22 cellular contexts compared by ENCODE assay signal in the genomic region with DNA sequence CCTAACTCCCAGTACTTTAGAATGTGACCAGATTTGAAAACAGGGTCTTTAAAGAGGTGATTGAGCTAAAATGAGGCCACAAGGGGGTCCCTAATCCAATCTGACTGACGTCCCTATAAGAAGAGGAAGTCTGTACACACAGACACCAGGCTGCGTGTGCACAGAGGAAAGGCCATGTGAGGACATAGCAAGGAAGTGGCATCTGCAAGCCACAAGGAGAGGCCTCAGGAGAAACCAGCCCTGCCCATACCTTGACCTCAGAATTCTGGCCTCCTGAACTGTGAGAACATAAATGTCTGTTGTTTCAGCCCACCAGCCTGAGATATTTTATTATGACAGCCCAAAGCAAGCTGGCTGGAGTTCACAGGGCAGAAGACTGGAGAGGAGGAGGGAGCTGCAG. TPM values are rescaled to one million over a fixed set of nuclear protein-coding genes. Genes with fewer than 3 reads are reported as not detected.
DNase-seq lines count a peak whose midpoint lies in the region; ATAC-seq, FAIRE-seq and TF ChIP-seq lines count a peak whose summit lies in the region.
"Had no signal": no experiment of that assay in that cellular context is flagged by ENCODE, and none has a peak within 500 bp of the region (broad histone marks: within the 10 kb centered on the region; RNA-seq: fewer than 3 reads in every experiment).

No MANE protein-coding gene starts in this region.

- no peaks in the 10 kb centered on the region for H3K9me3 ChIP-seq in K562 (replicated peaks; ENCODE audit: control insufficient read depth, insufficient read depth, low read depth, low read length)
- no peaks in the 10 kb centered on the region for H3K9me3 ChIP-seq in stomach
- H3K9me3 ChIP-seq: ovary, upper lobe of left lung had no signal

- TF ChIP-seq POLR2A in K562 (conservative IDR thresholded peaks at IDR 0.05) (no peak), stomach (IDR thresholded peaks at IDR 0.05) (no peak)

- no peak overlapping the region for H3K9ac ChIP-seq in K562 (ENCODE audit: insufficient read depth in 1 of 2, low read depth in 2 of 2, low read length in 2 of 2)

- CTCF ChIA-PET in activated CD4-positive, alpha-beta memory T cell treated with anti-CD3 and anti-CD28 coated beads, Interleukin-2, amount 10 ng/mL, durations not matched to agents 7 days and 5 days (lab: Charles Lee) = interaction anchor here (1.8 kb wide), 1 partner anchor 10 kb away, joined by 4 read pairs; no protein-coding TSS in a partner anchor
- CTCF ChIA-PET in activated CD4-positive, alpha-beta memory T cell treated with anti-CD3 and anti-CD28 coated beads for 36 hours (lab: Charles Lee) = interaction anchor here (1.0 to 1.1 kb wide), 2 partner anchors 9 to 38 kb away, joined by 3 read pairs; no protein-coding TSS in a partner anchor
- CTCF ChIA-PET in K562 (lab: Yijun Ruan, JAX; ENCODE audit: low intra/inter-chr PET ratio) = no interaction called here

- H3K4me1 ChIP-seq in K562 (replicated peaks in 1 of 2; ENCODE audit: control insufficient read depth in 2 of 2, insufficient read depth in 2 of 2, low read length in 2 of 2) (no peaks in the 10 kb centered on the region), stomach (no peaks in the 10 kb centered on the region)
- H3K4me1 ChIP-seq: A549, upper lobe of left lung had no signal

- no peaks in the 10 kb centered on the region for H4K20me1 ChIP-seq in K562 (replicated peaks; ENCODE audit: control insufficient read depth, insufficient read depth, low read length)

- H3K27me3 Mint-ChIP-seq in activated CD4-positive, alpha-beta memory T cell treated with anti-CD3 and anti-CD28 coated beads, Interleukin-2, amount 10 ng/mL, durations not matched to agents 7 days and 5 days = peaks cover 17% of the 10 kb centered on the region
- H3K27me3 Mint-ChIP-seq in activated CD4-positive, alpha-beta memory T cell treated with anti-CD3 and anti-CD28 coated beads for 36 hours = peaks cover 19% of the 10 kb centered on the region

- no peaks in the 10 kb centered on the region for H3K79me2 ChIP-seq in K562 (ENCODE audit: control insufficient read depth, insufficient read depth, low read length)

- TF ChIP-seq CTCF in K562 (IDR thresholded peaks at IDR 0.05 in 2 of 3, conservative IDR thresholded peaks at IDR 0.05 in 1 of 3; ENCODE audit: insufficient read depth in 2 of 3, low read depth in 1 of 3, low read length in 3 of 3) (no peak), stomach (IDR thresholded peaks at IDR 0.05) (no peak)

- H3K27ac ChIP-seq in K562 (ENCODE audit: extremely low read depth, low read depth, low read length) (no peak overlapping the region), stomach (no peak overlapping the region)
- H3K27ac ChIP-seq: A549, ovary, skin epidermis, upper lobe of left lung had no signal

- H3K4me3 Mint-ChIP-seq in activated CD4-positive, alpha-beta memory T cell treated with anti-CD3 and anti-CD28 coated beads, Interleukin-2, amount 10 ng/mL, durations not matched to agents 7 days and 5 days = no peak overlapping the region
- H3K4me3 Mint-ChIP-seq in activated CD4-positive, alpha-beta memory T cell treated with anti-CD3 and anti-CD28 coated beads for 36 hours = no peak overlapping the region
- H3K4me3 Mint-ChIP-seq: CD4-positive, alpha-beta T cell; stimulated activated effector memory CD8-positive, alpha-beta T cell treated with anti-CD3 and anti-CD28 coated beads, Interleukin-12 subunit alpha, Interleukin-12 subunit beta, amount 100 ng/mL, for 72 hours had no signal

- TF ChIP-seq EP300 in K562 (IDR thresholded peaks at IDR 0.05; ENCODE audit: low read length) (no peak), stomach (IDR thresholded peaks at IDR 0.05) (no peak)

- WGBS in K562 (ENCODE audit: insufficient coverage, low coverage, missing lambda C conversion rate) = 0% methylated on average over 2 of the region's 2 CpGs
- WGBS in stomach, 5 donors = 15 to 29% (median 18%) methylated on average over 2 of the region's 2 CpGs

- DNase-seq in activated CD4-positive, alpha-beta memory T cell treated with anti-CD3 and anti-CD28 coated beads, Interleukin-2, amount 10 ng/mL, durations not matched to agents 7 days and 5 days = peak; percentile 16
- no peak for DNase-seq in activated CD4-positive, alpha-beta memory T cell treated with anti-CD3 and anti-CD28 coated beads for 36 hours
- DNase-seq in NOMO-1 (lab: John Stamatoyannopoulos, UW; ENCODE audit: unreplicated experiment in 2 of 2) = peak; percentile 50 to 77
- DNase-seq in K562 (ENCODE audit: extremely low read depth in 1 of 4, low spot score in 3 of 4) = no peak
- peak; percentile 11 for DNase-seq in stomach
- DNase-seq in left cardiac atrium = no peak
- no peak for DNase-seq in GM19239 (ENCODE audit: insufficient read length, low spot score)
- DNase-seq: activated gamma-delta T cell; CD4-positive, alpha-beta T cell; foreskin melanocyte; IMR-90; NCI-H1417; ovary; upper lobe of left lung had no signal

- no peak overlapping the region for H3K4me3 ChIP-seq in K562
- no peak overlapping the region for H3K4me3 ChIP-seq in stomach
- H3K4me3 ChIP-seq: A549, ovary, skin epidermis, upper lobe of left lung had no signal

- no peak for FAIRE-seq in K562 (lab: Jason Lieb, UNC)
- no peak for FAIRE-seq in GM19239 (lab: Jason Lieb, UNC)
- FAIRE-seq: A549 had no signal

- H3K36me3 ChIP-seq in K562 (ENCODE audit: control insufficient read depth, insufficient read depth, low read length) (no peaks in the 10 kb centered on the region), stomach (no peaks in the 10 kb centered on the region)
- H3K36me3 ChIP-seq: ovary, upper lobe of left lung had no signal

- peaks cover 0 to 13% of the 10 kb centered on the region in 2 experiments for H3K27me3 ChIP-seq in K562 (ENCODE audit: control insufficient read depth in 2 of 2, insufficient read depth in 2 of 2, low read length in 2 of 2)
- peaks cover 0 to 37% (median 0%) of the 10 kb centered on the region in 3 donors for H3K27me3 ChIP-seq in stomach
- H3K27me3 ChIP-seq: ovary, upper lobe of left lung had no signal

- in situ Hi-C loops in K562 (cut with MboI) = no loop called here

- H3K9me3 Mint-ChIP-seq in activated CD4-positive, alpha-beta memory T cell treated with anti-CD3 and anti-CD28 coated beads, Interleukin-2, amount 10 ng/mL, durations not matched to agents 7 days and 5 days = no peaks in the 10 kb centered on the region
- no peaks in the 10 kb centered on the region for H3K9me3 Mint-ChIP-seq in activated CD4-positive, alpha-beta memory T cell treated with anti-CD3 and anti-CD28 coated beads for 36 hours
- H3K9me3 Mint-ChIP-seq: CD4-positive, alpha-beta T cell; stimulated activated effector memory CD8-positive, alpha-beta T cell treated with anti-CD3 and anti-CD28 coated beads, Interleukin-12 subunit alpha, Interleukin-12 subunit beta, amount 100 ng/mL, for 72 hours had no signal

- no peak overlapping the region for H3K4me2 ChIP-seq in K562 (ENCODE audit: insufficient read depth, low read length)
- H3K4me2 ChIP-seq: A549 had no signal

- BruUV-seq in K562 (replicated peaks; lab: Mats Ljungman, UMichigan) = no TSS peak

- no peaks in the 10 kb centered on the region for H3K36me3 Mint-ChIP-seq in activated CD4-positive, alpha-beta memory T cell treated with anti-CD3 and anti-CD28 coated beads, Interleukin-2, amount 10 ng/mL, durations not matched to agents 7 days and 5 days (ENCODE audit: low read depth)
- H3K36me3 Mint-ChIP-seq in activated CD4-positive, alpha-beta memory T cell treated with anti-CD3 and anti-CD28 coated beads for 36 hours = no peaks in the 10 kb centered on the region
- H3K36me3 Mint-ChIP-seq: stimulated activated effector memory CD8-positive, alpha-beta T cell treated with anti-CD3 and anti-CD28 coated beads, Interleukin-12 subunit alpha, Interleukin-12 subunit beta, amount 100 ng/mL, for 72 hours had no signal

- no peak for TF ChIP-seq RAD21 in K562 (CRISPR knock-in tag; conservative IDR thresholded peaks at IDR 0.05 in 1 of 2, IDR thresholded peaks at IDR 0.05 in 1 of 2)

- H3K27ac Mint-ChIP-seq in activated CD4-positive, alpha-beta memory T cell treated with anti-CD3 and anti-CD28 coated beads, Interleukin-2, amount 10 ng/mL, durations not matched to agents 7 days and 5 days = no peak overlapping the region
- no peak overlapping the region for H3K27ac Mint-ChIP-seq in activated CD4-positive, alpha-beta memory T cell treated with anti-CD3 and anti-CD28 coated beads for 36 hours
- H3K27ac Mint-ChIP-seq: CD4-positive, alpha-beta T cell; stimulated activated effector memory CD8-positive, alpha-beta T cell treated with anti-CD3 and anti-CD28 coated beads, Interleukin-12 subunit alpha, Interleukin-12 subunit beta, amount 100 ng/mL, for 72 hours had no signal

- no peak overlapping the region for H2AFZ ChIP-seq in K562 (ENCODE audit: low read depth, low read length)

- POLR2A ChIA-PET in activated CD4-positive, alpha-beta memory T cell treated with anti-CD3 and anti-CD28 coated beads, Interleukin-2, amount 10 ng/mL, durations not matched to agents 7 days and 5 days (lab: Charles Lee) = no interaction called here
- POLR2A ChIA-PET in activated CD4-positive, alpha-beta memory T cell treated with anti-CD3 and anti-CD28 coated beads for 36 hours (lab: Charles Lee) = interaction anchor here (0.6 kb wide), 1 partner anchor 430 kb away, joined by 3 read pairs; no protein-coding TSS in a partner anchor
- POLR2A ChIA-PET in K562 (lab: Yijun Ruan, JAX) = interaction anchor here (0.7 to 1.5 kb wide), 3 partner anchors 8 to 450 kb away, joined by 3 to 4 read pairs (median 3); no protein-coding TSS in a partner anchor

- peaks cover 13% of the 10 kb centered on the region for H3K4me1 Mint-ChIP-seq in activated CD4-positive, alpha-beta memory T cell treated with anti-CD3 and anti-CD28 coated beads, Interleukin-2, amount 10 ng/mL, durations not matched to agents 7 days and 5 days
- H3K4me1 Mint-ChIP-seq in activated CD4-positive, alpha-beta memory T cell treated with anti-CD3 and anti-CD28 coated beads for 36 hours (ENCODE audit: low read depth) = no peaks in the 10 kb centered on the region

- H3K9me1 ChIP-seq in K562 (ENCODE audit: control insufficient read depth, insufficient read depth, low read length) = no peaks in the 10 kb centered on the region

- ATAC-seq in K562 (peak; percentile 61), left cardiac atrium (no peak), GM19395 (IDR thresholded peaks at IDR 0.05; ENCODE audit: unreplicated experiment) (no peak)
- ATAC-seq: left lobe of liver; stimulated activated effector memory CD8-positive, alpha-beta T cell treated with anti-CD3 and anti-CD28 coated beads, Interleukin-12 subunit alpha, Interleukin-12 subunit beta, amount 100 ng/mL, for 72 hours had no signal

- intact Hi-C loops in activated CD4-positive, alpha-beta memory T cell treated with anti-CD3 and anti-CD28 coated beads for 36 hours (cut with micrococcal nuclease) = no loop called here
- intact Hi-C loops in K562 (cut with micrococcal nuclease) (no loop called here), stomach (cut with DNase I; ENCODE audit: low total_unique reads) (no loop called here), left cardiac atrium (cut with DNase I) (no loop called here)

RNA-seq across cellular contexts. Expression of a gene that starts 13.9 kb away (rescaled TPM):
- total RNA-seq in activated CD4-positive, alpha-beta memory T cell treated with anti-CD3 and anti-CD28 coated beads, Interleukin-2, amount 10 ng/mL, durations not matched to agents 7 days and 5 days = 1 to 10 TPM; 1.5 to 2.0 TPM
- total RNA-seq in activated CD4-positive, alpha-beta memory T cell treated with anti-CD3 and anti-CD28 coated beads for 36 hours = under 1 TPM; 0.07 to 0.12 TPM
- 0.44 and 0.51 TPM in 2 replicates for total RNA-seq in K562 (2011; cell fraction: chromatin; rRNA removed; ENCODE audit: low replicate concordance)
- total RNA-seq in K562 (2011; cell fraction: nucleolus; rRNA removed) = 0.26 and 0.67 TPM in 2 replicates
- 0.37 and 0.61 TPM in 2 replicates for total RNA-seq in K562 (2011; cell fraction: nucleoplasm; rRNA removed)
- total RNA-seq in K562 (2014; rRNA removed) (0.04 TPM in 1 of 2 replicates, not detected in the other), K562 (2014; rRNA removed; fragmentation: Illumina TruSeq; extraction: Trizol) (0.04 TPM in 1 of 2 replicates, not detected in the other), K562 (2015; rRNA removed; fragmentation: Illumina TruSeq; extraction: Trizol) (not detected in 2 replicates), K562 (2021) (0.04 and 0.16 TPM in 2 replicates), stomach (10 to 100 TPM in 1 of 5 donors, 1 to 10 TPM in 4; 1.7 to 22.2 (median 4.3) TPM), left cardiac atrium (1 to 10 TPM in 1 of 2 donors, under 1 TPM in 1; 0.80 to 1.1 TPM)
- polyA plus RNA-seq in K562 (2011; rRNA removed) (0.10 and 0.12 TPM in 2 replicates), K562 (2014; fragmentation: Illumina TruSeq; extraction: Trizol) (0.03 and 0.07 TPM in 2 replicates), K562 (2014; fragmentation: Nextera tagmentation; extraction: Ambion mirVana) (not detected), K562 (2014; rRNA removed) (0.07 and 0.17 TPM in 2 replicates), stomach (1 to 10 TPM; 1.1 to 2.0 (median 1.1) TPM)
- polyA plus RNA-seq in K562 (2011; cell fraction: cytosol; rRNA removed) = 0.09 and 0.19 TPM in 2 replicates
- 0.30 and 0.39 TPM in 2 replicates for polyA plus RNA-seq in K562 (2011; cell fraction: nucleus; rRNA removed)
- polyA plus RNA-seq in K562 (2012) = 0.12 and 0.19 TPM in 2 replicates
- polyA minus RNA-seq in K562 (2011; rRNA and poly(A)+ RNA removed) = 0.25 and 0.36 TPM in 2 replicates
- polyA minus RNA-seq in K562 (2011; cell fraction: cytosol; rRNA and poly(A)+ RNA removed) = 0.46 TPM in 1 of 2 replicates, not detected in the other
- polyA minus RNA-seq in K562 (2011; cell fraction: nucleus; rRNA and poly(A)+ RNA removed) = 0.11 and 0.13 TPM in 2 replicates
- total RNA-seq: activated CD8-positive, alpha-beta memory T cell treated with anti-CD3 and anti-CD28 coated beads for 36 hours; CD4-positive, alpha-beta T cell; SK-MEL-5 had no signal

RNA-seq across cellular contexts. Expression of a gene that starts 45.1 kb away (rescaled TPM):
- not detected for total RNA-seq in activated CD4-positive, alpha-beta memory T cell treated with anti-CD3 and anti-CD28 coated beads, Interleukin-2, amount 10 ng/mL, durations not matched to agents 7 days and 5 days
- total RNA-seq in activated CD4-positive, alpha-beta memory T cell treated with anti-CD3 and anti-CD28 coated beads for 36 hours = not detected
- total RNA-seq in K562 (2011; cell fraction: chromatin; rRNA removed; ENCODE audit: low replicate concordance) = not detected in 2 replicates
- total RNA-seq in K562 (2011; cell fraction: nucleolus; rRNA removed) = not detected in 2 replicates
- total RNA-seq in K562 (2011; cell fraction: nucleoplasm; rRNA removed) = not detected in 2 replicates
- total RNA-seq in K562 (2014; rRNA removed) (not detected in 2 replicates), K562 (2014; rRNA removed; fragmentation: Illumina TruSeq; extraction: Trizol) (not detected in 2 replicates), K562 (2015; rRNA removed; fragmentation: Illumina TruSeq; extraction: Trizol) (not detected in 2 replicates), K562 (2021) (not detected in 2 replicates), stomach (not detected), left cardiac atrium (not detected)
- polyA plus RNA-seq in K562 (2011; rRNA removed) (not detected in 2 replicates), K562 (2014; fragmentation: Illumina TruSeq; extraction: Trizol) (not detected in 2 replicates), K562 (2014; fragmentation: Nextera tagmentation; extraction: Ambion mirVana) (not detected), K562 (2014; rRNA removed) (not detected in 2 replicates), stomach (under 1 TPM in 2 of 3 donors, not detected in 1; 0.31 to 0.90 TPM)
- not detected in 2 replicates for polyA plus RNA-seq in K562 (2011; cell fraction: cytosol; rRNA removed)
- not detected in 2 replicates for polyA plus RNA-seq in K562 (2011; cell fraction: nucleus; rRNA removed)
- polyA plus RNA-seq in K562 (2012) = not detected in 2 replicates
- not detected in 2 replicates for polyA minus RNA-seq in K562 (2011; rRNA and poly(A)+ RNA removed)
- not detected in 2 replicates for polyA minus RNA-seq in K562 (2011; cell fraction: cytosol; rRNA and poly(A)+ RNA removed)
- polyA minus RNA-seq in K562 (2011; cell fraction: nucleus; rRNA and poly(A)+ RNA removed) = not detected in 2 replicates
- total RNA-seq: activated CD8-positive, alpha-beta memory T cell treated with anti-CD3 and anti-CD28 coated beads for 36 hours; chondrocyte; IMR-90; left lobe of liver; ovary; SK-MEL-5 had no signal
- polyA plus RNA-seq: A549, IMR-90, ovary had no signal

Comparison
In these comparisons a context has a peak if more than half of its experiments do, and no peak if none do; other contexts are left out.
1. DNase-seq: peak in activated CD4-positive, alpha-beta memory T cell treated with anti-CD3 and anti-CD28 coated beads, Interleukin-2, amount 10 ng/mL, durations not matched to agents 7 days and 5 days (single experiment), NOMO-1 (2 of 2) and stomach (single experiment); none in activated CD4-positive, alpha-beta memory T cell treated with anti-CD3 and anti-CD28 coated beads for 36 hours (single experiment), K562 (0 of 4), left cardiac atrium (single experiment) and GM19239 (single experiment).